Comparison of ENCODE assay signal across 23 cellular contexts in genomic region chr20:36880741-36881250, GRCh38. TPM values are rescaled to one million over a fixed set of nuclear protein-coding genes. Genes with fewer than 3 reads are reported as not detected.
"Had no signal": no experiment of that assay in that cellular context is flagged by ENCODE, and none has a peak within 500 bp of the region (broad histone marks: within the 10 kb centered on the region; RNA-seq: fewer than 3 reads in every experiment).

No MANE protein-coding gene starts in this region.

- H3K4me1 ChIP-seq: breast epithelium had no signal

- H3K27me3 Mint-ChIP-seq: activated CD8-positive, alpha-beta T cell treated with anti-CD3 and anti-CD28 coated beads for 36 hours; activated naive CD4-positive, alpha-beta T cell treated with anti-CD3 and anti-CD28 coated beads, Interleukin-2, amount 50 U/mL, for 24 hours had no signal

- H3K36me3 ChIP-seq: breast epithelium had no signal

- DNase-seq: activated CD4-positive, alpha-beta T cell treated with anti-CD3 and anti-CD28 coated beads for 4 hours; activated CD8-positive, alpha-beta memory T cell treated with anti-CD3 and anti-CD28 coated beads, Interleukin-2, amount 50 U/mL, for 4 hours; activated CD8-positive, alpha-beta T cell treated with anti-CD3 and anti-CD28 coated beads for 36 hours; activated T-cell treated with anti-CD3 and anti-CD28 coated beads, Interleukin-2, amount 50 U/mL, for 72 hours; caudate nucleus; Kasumi-1; KBM-7; NCI-H1048; NCI-H146; NCI-H187 treated with DMSO at 0.1 percent for 48 hours; NCI-H2081 treated with DMSO at 0.1 percent for 48 hours; NCI-H226; NCI-H526 treated with DMSO at 0.1 percent for 48 hours; NCI-H82; SK-N-SH; T-helper 1 cell had no signal

- H3K4me2 ChIP-seq: SK-N-SH had no signal

- H3K27ac ChIP-seq: breast epithelium had no signal

- H3K9ac ChIP-seq: SK-N-SH had no signal

- H3K36me3 Mint-ChIP-seq: activated naive CD4-positive, alpha-beta T cell treated with anti-CD3 and anti-CD28 coated beads, Interleukin-2, amount 50 U/mL, for 24 hours had no signal

- H3K4me3 Mint-ChIP-seq: activated CD8-positive, alpha-beta T cell treated with anti-CD3 and anti-CD28 coated beads for 36 hours; activated naive CD4-positive, alpha-beta T cell treated with anti-CD3 and anti-CD28 coated beads, Interleukin-2, amount 50 U/mL, for 24 hours; activated T-cell treated with anti-CD3 and anti-CD28 coated beads, Interleukin-2, amount 50 U/mL, for 72 hours had no signal

- H3K27me3 ChIP-seq: breast epithelium had no signal

- H3K9me3 Mint-ChIP-seq: activated CD8-positive, alpha-beta T cell treated with anti-CD3 and anti-CD28 coated beads for 36 hours; activated naive CD4-positive, alpha-beta T cell treated with anti-CD3 and anti-CD28 coated beads, Interleukin-2, amount 50 U/mL, for 24 hours; activated T-cell treated with anti-CD3 and anti-CD28 coated beads, Interleukin-2, amount 50 U/mL, for 72 hours had no signal

- ATAC-seq: activated CD4-positive, CD25-positive, alpha-beta regulatory T cell treated with anti-CD3 and anti-CD28 coated beads, Interleukin-2, amount 50 U/mL, for 24 hours; activated CD8-positive, alpha-beta T cell treated with anti-CD3 and anti-CD28 coated beads for 36 hours; activated T-cell treated with anti-CD3 and anti-CD28 coated beads, Interleukin-2, amount 50 U/mL, for 72 hours; Right ventricle myocardium inferior had no signal

- H3K27ac Mint-ChIP-seq: activated CD8-positive, alpha-beta T cell treated with anti-CD3 and anti-CD28 coated beads for 36 hours; activated naive CD4-positive, alpha-beta T cell treated with anti-CD3 and anti-CD28 coated beads, Interleukin-2, amount 50 U/mL, for 24 hours; activated T-cell treated with anti-CD3 and anti-CD28 coated beads, Interleukin-2, amount 50 U/mL, for 72 hours had no signal

- H3K9me3 ChIP-seq: breast epithelium, SK-N-SH had no signal

- H3K4me3 ChIP-seq: breast epithelium had no signal

RNA-seq across cellular contexts. Expression of gene TLDC2, which starts 4.9 kb away (rescaled TPM):
- total RNA-seq: activated CD8-positive, alpha-beta T cell treated with anti-CD3 and anti-CD28 coated beads for 36 hours; activated T-cell treated with anti-CD3 and anti-CD28 coated beads, Interleukin-2, amount 50 U/mL, for 72 hours; NCI-H460; OCI-LY7; Right ventricle myocardium inferior; RPMI7951 had no signal
